20 cellular contexts compared by ENCODE assay signal in the genomic region with DNA sequence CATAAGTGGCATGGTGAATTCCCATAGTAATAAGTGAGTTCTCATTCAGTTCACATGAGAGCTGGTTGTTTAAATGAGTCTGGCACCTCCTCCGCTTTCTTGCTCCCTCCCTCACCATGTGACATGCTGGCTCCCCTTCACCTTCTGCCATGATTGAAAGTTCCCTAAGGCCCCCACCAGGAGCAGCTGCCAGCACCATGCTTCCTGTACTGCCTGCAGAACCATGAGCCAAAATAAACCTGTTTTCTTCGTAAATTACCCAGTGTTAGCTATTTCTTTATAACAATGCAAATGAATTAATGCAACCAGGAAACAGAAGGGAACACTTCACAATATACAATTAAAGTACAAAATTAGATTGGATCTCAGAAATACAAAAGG.
"Had no signal": no experiment of that assay in that cellular context is flagged by ENCODE, and none has a peak within 500 bp of the region (broad histone marks: within the 10 kb centered on the region; RNA-seq: fewer than 3 reads in every experiment).

No MANE protein-coding gene starts in this region.

- H3K27me3 ChIP-seq: adrenal gland, foreskin keratinocyte, left lung, sigmoid colon, testis, vagina had no signal

- H3K9me3 Mint-ChIP-seq: activated naive CD4-positive, alpha-beta T cell treated with anti-CD3 and anti-CD28 coated beads, Interleukin-2, amount 50 U/mL, for 24 hours; natural killer cell treated with Interleukin-12 subunit alpha and Interleukin-12 subunit beta and Interleukin-15 and Interleukin-18, amount 100 ng/mL, for 72 hours; type B pancreatic cell had no signal

- H3K4me3 Mint-ChIP-seq: activated naive CD4-positive, alpha-beta T cell treated with anti-CD3 and anti-CD28 coated beads, Interleukin-2, amount 50 U/mL, for 24 hours; natural killer cell treated with Interleukin-12 subunit alpha and Interleukin-12 subunit beta and Interleukin-15 and Interleukin-18, amount 100 ng/mL, for 72 hours; type B pancreatic cell; WTC11 had no signal

- H3K4me3 ChIP-seq: adrenal gland, coronary artery, left lung, sigmoid colon, smooth muscle cell, testis, vagina had no signal

- DNase-seq: activated gamma-delta T cell treated with Interleukin-2 at 50 U/mL for 16 hours; activated T-cell treated with anti-CD3 and anti-CD28 coated beads, Interleukin-2, amount 50 U/mL, for 1 hour; adrenal gland; foreskin keratinocyte; kidney; left lung; midbrain; sigmoid colon; stimulated activated CD4-positive, alpha-beta T cell treated with anti-CD3 and anti-CD28 coated beads, Interleukin-15, amount 100 ng/mL, for 24 hours; stimulated activated naive CD4-positive, alpha-beta T cell; T-helper 9 cell; testis had no signal

- H3K4me1 ChIP-seq: adrenal gland, foreskin keratinocyte, parathyroid adenoma, testis, vagina had no signal

- H3K9ac ChIP-seq: parathyroid adenoma had no signal

- H3K36me3 ChIP-seq: adrenal gland, left lung, sigmoid colon, vagina had no signal

- H3K79me2 ChIP-seq: parathyroid adenoma had no signal

- H3K4me2 ChIP-seq: smooth muscle cell had no signal

- H3K36me3 Mint-ChIP-seq: activated naive CD4-positive, alpha-beta T cell treated with anti-CD3 and anti-CD28 coated beads, Interleukin-2, amount 50 U/mL, for 24 hours; natural killer cell treated with Interleukin-12 subunit alpha and Interleukin-12 subunit beta and Interleukin-15 and Interleukin-18, amount 100 ng/mL, for 72 hours; type B pancreatic cell had no signal

- H2AFZ ChIP-seq: parathyroid adenoma had no signal

- H3K27ac Mint-ChIP-seq: activated naive CD4-positive, alpha-beta T cell treated with anti-CD3 and anti-CD28 coated beads, Interleukin-2, amount 50 U/mL, for 24 hours; natural killer cell treated with Interleukin-12 subunit alpha and Interleukin-12 subunit beta and Interleukin-15 and Interleukin-18, amount 100 ng/mL, for 72 hours; type B pancreatic cell; WTC11 had no signal

- H3K9me3 ChIP-seq: adrenal gland, left lung, sigmoid colon, testis, vagina had no signal

- H3K27me3 Mint-ChIP-seq: activated naive CD4-positive, alpha-beta T cell treated with anti-CD3 and anti-CD28 coated beads, Interleukin-2, amount 50 U/mL, for 24 hours; type B pancreatic cell had no signal

- ATAC-seq: foreskin keratinocyte; left lung; natural killer cell treated with Interleukin-12 subunit alpha and Interleukin-12 subunit beta and Interleukin-15 and Interleukin-18, amount 100 ng/mL, for 72 hours; WTC11 had no signal

- H3K27ac ChIP-seq: adrenal gland, coronary artery, foreskin keratinocyte, left lung, parathyroid adenoma, sigmoid colon, testis, vagina had no signal
